9 cellular contexts compared by ENCODE assay signal in genomic region chr14:34301107-34301734, GRCh38.
A peak's percentile ranks its signal among the peaks of the same experiment; 100 is the strongest.
DNase-seq lines count a peak whose midpoint lies in the region; ATAC-seq, FAIRE-seq and TF ChIP-seq lines count a peak whose summit lies in the region.
"Had no signal": no experiment of that assay in that cellular context is flagged by ENCODE, and none has a peak within 500 bp of the region (broad histone marks: within the 10 kb centered on the region; RNA-seq: fewer than 3 reads in every experiment).

No MANE protein-coding gene starts in this region.

- H3K27ac ChIP-seq in keratinocyte (ENCODE audit: control insufficient read depth, insufficient read depth, low read length) (no peak overlapping the region), upper lobe of left lung (no peak overlapping the region)

- peaks cover 2% of the 10 kb centered on the region for H3K27me3 Mint-ChIP-seq in activated T-helper 2 cell treated with anti-CD3 and anti-CD28 coated beads, Interferon-gamma antibody, Interleukin-2, Interleukin-4, amounts not matched to agents 10 μg/mL and 5 μg/mL and 100 μg/mL, durations not matched to agents 14 hours and 24 hours and 36 hours (ENCODE audit: low read depth)

- H3K4me3 ChIP-seq in keratinocyte (ENCODE audit: control insufficient read depth in 2 of 3, extremely low read depth in 1 of 3, insufficient read depth in 2 of 3, low read depth in 1 of 3, low read length in 3 of 3) (no peak overlapping the region), upper lobe of left lung (no peak overlapping the region)

- H3K4me2 ChIP-seq in keratinocyte (ENCODE audit: control insufficient read depth, extremely low read depth, insufficient read depth, low read depth, low read length), result no peak overlapping the region

- intact Hi-C loops in activated T-helper 2 cell treated with anti-CD3 and anti-CD28 coated beads, Interferon-gamma antibody, Interleukin-2, Interleukin-4, amounts not matched to agents 10 μg/mL and 5 μg/mL and 100 μg/mL, durations not matched to agents 14 hours and 24 hours and 36 hours (cut with micrococcal nuclease), result loop anchor here (5.0 kb wide), 2 partner anchors 1589 to 1724 kb away; no protein-coding TSS in a partner anchor

- FAIRE-seq in keratinocyte (lab: Jason Lieb, UNC), result peak; percentile 73

- H3K27me3 ChIP-seq in keratinocyte (ENCODE audit: control insufficient read depth, extremely low read depth, insufficient read depth, low read length) (no peaks in the 10 kb centered on the region), upper lobe of left lung (no peaks in the 10 kb centered on the region)

- no peak overlapping the region for H3K27ac Mint-ChIP-seq in stimulated activated effector memory CD8-positive, alpha-beta T cell treated with anti-CD3 and anti-CD28 coated beads, Interleukin-12 subunit alpha, Interleukin-12 subunit beta, amount 100 ng/mL, for 72 hours
- no peak overlapping the region for H3K27ac Mint-ChIP-seq in activated T-helper 2 cell treated with anti-CD3 and anti-CD28 coated beads, Interferon-gamma antibody, Interleukin-2, Interleukin-4, amounts not matched to agents 10 μg/mL and 5 μg/mL and 100 μg/mL, durations not matched to agents 14 hours and 24 hours and 36 hours
- H3K27ac Mint-ChIP-seq: IgD-negative memory B cell had no signal

- dilution Hi-C loops in keratinocyte (cut with MboI; ENCODE audit: extremely low pct_ligation_motif_present, low sequenced_read_pairs), result loop anchor here (25.0 kb wide), 1 partner anchor 1714 kb away; no protein-coding TSS in a partner anchor

- H3K9me3 Mint-ChIP-seq in stimulated activated effector memory CD8-positive, alpha-beta T cell treated with anti-CD3 and anti-CD28 coated beads, Interleukin-12 subunit alpha, Interleukin-12 subunit beta, amount 100 ng/mL, for 72 hours, result no peaks in the 10 kb centered on the region
- H3K9me3 Mint-ChIP-seq in activated T-helper 2 cell treated with anti-CD3 and anti-CD28 coated beads, Interferon-gamma antibody, Interleukin-2, Interleukin-4, amounts not matched to agents 10 μg/mL and 5 μg/mL and 100 μg/mL, durations not matched to agents 14 hours and 24 hours and 36 hours, result no peaks in the 10 kb centered on the region

- H4K20me1 ChIP-seq in keratinocyte (ENCODE audit: control insufficient read depth, extremely low read depth, insufficient read depth, low read length), result no peaks in the 10 kb centered on the region

- peak; percentile 56 for ATAC-seq in GM19452 (IDR thresholded peaks at IDR 0.05; ENCODE audit: unreplicated experiment)
- ATAC-seq in upper lobe of left lung (ENCODE audit: low FRiP score in 2 of 2), result peak in 1 of 2 donors; percentile 46
- ATAC-seq in stimulated activated effector memory CD8-positive, alpha-beta T cell treated with anti-CD3 and anti-CD28 coated beads, Interleukin-12 subunit alpha, Interleukin-12 subunit beta, amount 100 ng/mL, for 72 hours, result no peak

- H3K36me3 ChIP-seq in keratinocyte (ENCODE audit: control insufficient read depth in 2 of 2, extremely low read depth in 1 of 2, insufficient read depth in 2 of 2, low read length in 2 of 2) (no peaks in the 10 kb centered on the region), upper lobe of left lung (no peaks in the 10 kb centered on the region)

- no peaks in the 10 kb centered on the region for H3K9me1 ChIP-seq in keratinocyte (ENCODE audit: control insufficient read depth, extremely low read depth, insufficient read depth, low read length)

- no peaks in the 10 kb centered on the region for H3K79me2 ChIP-seq in keratinocyte (ENCODE audit: control insufficient read depth, insufficient read depth, low read length)

- H3K9me3 ChIP-seq in keratinocyte (ENCODE audit: control insufficient read depth, low read depth, low read length) (no peaks in the 10 kb centered on the region), upper lobe of left lung (no peaks in the 10 kb centered on the region)

- DNase-seq in CD1c-positive myeloid dendritic cell (ENCODE audit: extremely low spot score) (peak; percentile 28), NCI-H2171 (lab: John Stamatoyannopoulos, UW) (peak; percentile 53), amniotic epithelial cell (ENCODE audit: low read depth) (peak; percentile 41), keratinocyte (ENCODE audit: low read depth, low spot score) (no peak), upper lobe of left lung (no peak)
- no peak for DNase-seq in stimulated activated effector memory CD8-positive, alpha-beta T cell treated with anti-CD3 and anti-CD28 coated beads, Interleukin-12 subunit alpha, Interleukin-12 subunit beta, amount 100 ng/mL, for 72 hours (ENCODE audit: low spot score in 2 of 2)
- DNase-seq in activated T-helper 2 cell treated with anti-CD3 and anti-CD28 coated beads, Interferon-gamma antibody, Interleukin-2, Interleukin-4, amounts not matched to agents 10 μg/mL and 5 μg/mL and 100 μg/mL, durations not matched to agents 14 hours and 24 hours and 36 hours (ENCODE audit: low spot score), result no peak

- H2AFZ ChIP-seq in keratinocyte (ENCODE audit: control insufficient read depth, low read length), result no peak overlapping the region

- no peak overlapping the region for H3K9ac ChIP-seq in keratinocyte (ENCODE audit: control insufficient read depth, extremely low read depth, insufficient read depth, low read length)

- H3K4me1 Mint-ChIP-seq in stimulated activated effector memory CD8-positive, alpha-beta T cell treated with anti-CD3 and anti-CD28 coated beads, Interleukin-12 subunit alpha, Interleukin-12 subunit beta, amount 100 ng/mL, for 72 hours, result no peaks in the 10 kb centered on the region
- H3K4me1 Mint-ChIP-seq in activated T-helper 2 cell treated with anti-CD3 and anti-CD28 coated beads, Interferon-gamma antibody, Interleukin-2, Interleukin-4, amounts not matched to agents 10 μg/mL and 5 μg/mL and 100 μg/mL, durations not matched to agents 14 hours and 24 hours and 36 hours (ENCODE audit: low read depth), result no peaks in the 10 kb centered on the region
- H3K4me1 Mint-ChIP-seq: IgD-negative memory B cell had no signal

- H3K4me3 Mint-ChIP-seq in stimulated activated effector memory CD8-positive, alpha-beta T cell treated with anti-CD3 and anti-CD28 coated beads, Interleukin-12 subunit alpha, Interleukin-12 subunit beta, amount 100 ng/mL, for 72 hours, result no peak overlapping the region
- no peak overlapping the region for H3K4me3 Mint-ChIP-seq in activated T-helper 2 cell treated with anti-CD3 and anti-CD28 coated beads, Interferon-gamma antibody, Interleukin-2, Interleukin-4, amounts not matched to agents 10 μg/mL and 5 μg/mL and 100 μg/mL, durations not matched to agents 14 hours and 24 hours and 36 hours (ENCODE audit: low read depth)
- H3K4me3 Mint-ChIP-seq: IgD-negative memory B cell had no signal

- H3K36me3 Mint-ChIP-seq in stimulated activated effector memory CD8-positive, alpha-beta T cell treated with anti-CD3 and anti-CD28 coated beads, Interleukin-12 subunit alpha, Interleukin-12 subunit beta, amount 100 ng/mL, for 72 hours, result no peaks in the 10 kb centered on the region
- H3K36me3 Mint-ChIP-seq in activated T-helper 2 cell treated with anti-CD3 and anti-CD28 coated beads, Interferon-gamma antibody, Interleukin-2, Interleukin-4, amounts not matched to agents 10 μg/mL and 5 μg/mL and 100 μg/mL, durations not matched to agents 14 hours and 24 hours and 36 hours (ENCODE audit: low read depth), result no peaks in the 10 kb centered on the region

- no peak for TF ChIP-seq POLR2A in upper lobe of left lung (IDR thresholded peaks at IDR 0.05)

- no peak for TF ChIP-seq EP300 in upper lobe of left lung (IDR thresholded peaks at IDR 0.05)

- peak; percentile 31 to 77 (median 50) for TF ChIP-seq CTCF in keratinocyte (optimal IDR thresholded peaks at IDR 0.05 in 1 of 3, IDR thresholded peaks at IDR 0.05 in 1 of 3, conservative IDR thresholded peaks at IDR 0.05 in 1 of 3; ENCODE audit: extremely low read depth in 1 of 3, insufficient read depth in 2 of 3, low read length in 3 of 3)
- TF ChIP-seq CTCF in upper lobe of left lung (IDR thresholded peaks at IDR 0.05), result peak in 5 of 6 experiments; percentile 23 to 66 (median 48)

- H3K4me1 ChIP-seq in keratinocyte (ENCODE audit: control insufficient read depth, extremely low read depth, insufficient read depth, low read length) (peaks cover 14% of the 10 kb centered on the region), upper lobe of left lung (no peaks in the 10 kb centered on the region)

- 11 to 39% methylated on average over 1 of the region's 1 CpG for WGBS in upper lobe of left lung, 2 donors

Comparison
In these comparisons a context has a peak if more than half of its experiments do, and no peak if none do; other contexts are left out.
1. DNase-seq: peak in CD1c-positive myeloid dendritic cell (single experiment), NCI-H2171 (single experiment) and amniotic epithelial cell (single experiment); none in keratinocyte (single experiment), upper lobe of left lung (0 of 2), stimulated activated effector memory CD8-positive, alpha-beta T cell treated with anti-CD3 and anti-CD28 coated beads, Interleukin-12 subunit alpha, Interleukin-12 subunit beta, amount 100 ng/mL, for 72 hours (0 of 2) and activated T-helper 2 cell treated with anti-CD3 and anti-CD28 coated beads, Interferon-gamma antibody, Interleukin-2, Interleukin-4, amounts not matched to agents 10 μg/mL and 5 μg/mL and 100 μg/mL, durations not matched to agents 14 hours and 24 hours and 36 hours (single experiment).